Comparison of ENCODE assay signal across 1 cellular context in genomic region chr17:59093702-59094231, GRCh38.
A peak's percentile ranks its signal among the peaks of the same experiment; 100 is the strongest.
TF ChIP-seq lines count a peak whose summit lies in the region.

No MANE protein-coding gene starts in this region.

TF ChIP-seq in HEK293, 187 proteins besides CTCF, POLR2A, EP300 and RAD21 (continued from another document and continues in another):
- TF ChIP-seq MEIS1 (CRISPR knock-in tag; IDR thresholded peaks at IDR 0.05; ENCODE audit: borderline replicate concordance) = 0 out of 2 replicates have a peak, but pooled peaks have one; percentile 49
- TF ChIP-seq ZNF548 (tag by site-specific recombination; IDR thresholded peaks at IDR 0.05) = no peak
- TF ChIP-seq, protein P1, sequence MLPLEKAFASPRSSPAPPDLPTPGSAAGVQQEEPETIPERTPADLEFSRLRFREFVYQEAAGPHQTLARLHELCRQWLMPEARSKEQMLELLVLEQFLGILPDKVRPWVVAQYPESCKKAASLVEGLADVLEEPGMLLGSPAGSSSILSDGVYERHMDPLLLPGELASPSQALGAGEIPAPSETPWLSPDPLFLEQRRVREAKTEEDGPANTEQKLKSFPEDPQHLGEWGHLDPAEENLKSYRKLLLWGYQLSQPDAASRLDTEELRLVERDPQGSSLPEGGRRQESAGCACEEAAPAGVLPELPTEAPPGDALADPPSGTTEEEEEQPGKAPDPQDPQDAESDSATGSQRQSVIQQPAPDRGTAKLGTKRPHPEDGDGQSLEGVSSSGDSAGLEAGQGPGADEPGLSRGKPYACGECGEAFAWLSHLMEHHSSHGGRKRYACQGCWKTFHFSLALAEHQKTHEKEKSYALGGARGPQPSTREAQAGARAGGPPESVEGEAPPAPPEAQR (tag by site-specific recombination; IDR thresholded peaks at IDR 0.05) = no peak
- no peak for TF ChIP-seq ZNF555 (tag by site-specific recombination; conservative IDR thresholded peaks at IDR 0.05)
- no peak for TF ChIP-seq ZSCAN30 (tag by site-specific recombination; IDR thresholded peaks at IDR 0.05)
- no peak for TF ChIP-seq ZBTB48 (tag by site-specific recombination; IDR thresholded peaks at IDR 0.05)
- TF ChIP-seq, protein P2, sequence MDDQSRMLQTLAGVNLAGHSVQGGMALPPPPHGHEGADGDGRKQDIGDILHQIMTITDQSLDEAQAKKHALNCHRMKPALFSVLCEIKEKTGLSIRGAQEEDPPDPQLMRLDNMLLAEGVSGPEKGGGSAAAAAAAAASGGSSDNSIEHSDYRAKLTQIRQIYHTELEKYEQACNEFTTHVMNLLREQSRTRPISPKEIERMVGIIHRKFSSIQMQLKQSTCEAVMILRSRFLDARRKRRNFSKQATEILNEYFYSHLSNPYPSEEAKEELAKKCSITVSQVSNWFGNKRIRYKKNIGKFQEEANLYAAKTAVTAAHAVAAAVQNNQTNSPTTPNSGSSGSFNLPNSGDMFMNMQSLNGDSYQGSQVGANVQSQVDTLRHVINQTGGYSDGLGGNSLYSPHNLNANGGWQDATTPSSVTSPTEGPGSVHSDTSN (CRISPR knock-in tag; IDR thresholded peaks at IDR 0.05) = no peak
- TF ChIP-seq ZFP3 (tag by site-specific recombination; IDR thresholded peaks at IDR 0.05; ENCODE audit: low read depth) = no peak
- TF ChIP-seq ZBTB21 (tag by site-specific recombination; IDR thresholded peaks at IDR 0.05) = no peak
- TF ChIP-seq, protein P3, sequence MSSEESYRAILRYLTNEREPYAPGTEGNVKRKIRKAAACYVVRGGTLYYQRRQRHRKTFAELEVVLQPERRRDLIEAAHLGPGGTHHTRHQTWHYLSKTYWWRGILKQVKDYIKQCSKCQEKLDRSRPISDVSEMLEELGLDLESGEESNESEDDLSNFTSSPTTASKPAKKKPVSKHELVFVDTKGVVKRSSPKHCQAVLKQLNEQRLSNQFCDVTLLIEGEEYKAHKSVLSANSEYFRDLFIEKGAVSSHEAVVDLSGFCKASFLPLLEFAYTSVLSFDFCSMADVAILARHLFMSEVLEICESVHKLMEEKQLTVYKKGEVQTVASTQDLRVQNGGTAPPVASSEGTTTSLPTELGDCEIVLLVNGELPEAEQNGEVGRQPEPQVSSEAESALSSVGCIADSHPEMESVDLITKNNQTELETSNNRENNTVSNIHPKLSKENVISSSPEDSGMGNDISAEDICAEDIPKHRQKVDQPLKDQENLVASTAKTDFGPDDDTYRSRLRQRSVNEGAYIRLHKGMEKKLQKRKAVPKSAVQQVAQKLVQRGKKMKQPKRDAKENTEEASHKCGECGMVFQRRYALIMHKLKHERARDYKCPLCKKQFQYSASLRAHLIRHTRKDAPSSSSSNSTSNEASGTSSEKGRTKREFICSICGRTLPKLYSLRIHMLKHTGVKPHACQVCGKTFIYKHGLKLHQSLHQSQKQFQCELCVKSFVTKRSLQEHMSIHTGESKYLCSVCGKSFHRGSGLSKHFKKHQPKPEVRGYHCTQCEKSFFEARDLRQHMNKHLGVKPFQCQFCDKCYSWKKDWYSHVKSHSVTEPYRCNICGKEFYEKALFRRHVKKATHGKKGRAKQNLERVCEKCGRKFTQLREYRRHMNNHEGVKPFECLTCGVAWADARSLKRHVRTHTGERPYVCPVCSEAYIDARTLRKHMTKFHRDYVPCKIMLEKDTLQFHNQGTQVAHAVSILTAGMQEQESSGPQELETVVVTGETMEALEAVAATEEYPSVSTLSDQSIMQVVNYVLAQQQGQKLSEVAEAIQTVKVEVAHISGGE (tag by site-specific recombination; conservative IDR thresholded peaks at IDR 0.05; ENCODE audit: low read depth) = peak; percentile 66
- peak; percentile 83 for TF ChIP-seq KLF17 (tag by site-specific recombination; IDR thresholded peaks at IDR 0.05)
- TF ChIP-seq KLF10 (tag by site-specific recombination; IDR thresholded peaks at IDR 0.05) = peak; percentile 89
- TF ChIP-seq ZNF600 (tag by site-specific recombination; IDR thresholded peaks at IDR 0.05) = 0 out of 2 replicates have a peak, but pooled peaks have one; percentile 39
- TF ChIP-seq, protein P4, sequence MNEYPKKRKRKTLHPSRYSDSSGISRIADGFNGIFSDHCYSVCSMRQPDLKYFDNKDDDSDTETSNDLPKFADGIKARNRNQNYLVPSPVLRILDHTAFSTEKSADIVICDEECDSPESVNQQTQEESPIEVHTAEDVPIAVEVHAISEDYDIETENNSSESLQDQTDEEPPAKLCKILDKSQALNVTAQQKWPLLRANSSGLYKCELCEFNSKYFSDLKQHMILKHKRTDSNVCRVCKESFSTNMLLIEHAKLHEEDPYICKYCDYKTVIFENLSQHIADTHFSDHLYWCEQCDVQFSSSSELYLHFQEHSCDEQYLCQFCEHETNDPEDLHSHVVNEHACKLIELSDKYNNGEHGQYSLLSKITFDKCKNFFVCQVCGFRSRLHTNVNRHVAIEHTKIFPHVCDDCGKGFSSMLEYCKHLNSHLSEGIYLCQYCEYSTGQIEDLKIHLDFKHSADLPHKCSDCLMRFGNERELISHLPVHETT (tag by site-specific recombination; IDR thresholded peaks at IDR 0.05) = peak; percentile 54; the same call in 1 of the 2 replicates
- no peak for TF ChIP-seq SP3 (tag by site-specific recombination; IDR thresholded peaks at IDR 0.05)
- TF ChIP-seq OSR2 (tag by site-specific recombination; IDR thresholded peaks at IDR 0.05) = peak; percentile 53; the same call in 1 of the 2 replicates
- TF ChIP-seq HOXC10 (CRISPR knock-in tag; IDR thresholded peaks at IDR 0.05) = no peak
- no peak for TF ChIP-seq ZBTB8A (tag by site-specific recombination; IDR thresholded peaks at IDR 0.05)
- TF ChIP-seq ZNF140 (tag by site-specific recombination; IDR thresholded peaks at IDR 0.05) = no peak
- peak; percentile 86 for TF ChIP-seq SP7 (tag by site-specific recombination; IDR thresholded peaks at IDR 0.05)
- no peak for TF ChIP-seq ZNF776 (tag by site-specific recombination; IDR thresholded peaks at IDR 0.05; ENCODE audit: borderline replicate concordance)
- TF ChIP-seq ZNF529 (tag by site-specific recombination; IDR thresholded peaks at IDR 0.05; ENCODE audit: insufficient replicate concordance) = no peak
- no peak for TF ChIP-seq BCL6B (tag by site-specific recombination; IDR thresholded peaks at IDR 0.05)
- TF ChIP-seq ZNF146 (tag by site-specific recombination; IDR thresholded peaks at IDR 0.05) = no peak
- no peak for TF ChIP-seq YY1 (tag by site-specific recombination; IDR thresholded peaks at IDR 0.05)
- TF ChIP-seq ZNF521 (tag by site-specific recombination; IDR thresholded peaks at IDR 0.05) = no peak
- TF ChIP-seq ZNF654 (tag by site-specific recombination; IDR thresholded peaks at IDR 0.05; ENCODE audit: low read depth) = no peak
- TF ChIP-seq, protein P5, sequence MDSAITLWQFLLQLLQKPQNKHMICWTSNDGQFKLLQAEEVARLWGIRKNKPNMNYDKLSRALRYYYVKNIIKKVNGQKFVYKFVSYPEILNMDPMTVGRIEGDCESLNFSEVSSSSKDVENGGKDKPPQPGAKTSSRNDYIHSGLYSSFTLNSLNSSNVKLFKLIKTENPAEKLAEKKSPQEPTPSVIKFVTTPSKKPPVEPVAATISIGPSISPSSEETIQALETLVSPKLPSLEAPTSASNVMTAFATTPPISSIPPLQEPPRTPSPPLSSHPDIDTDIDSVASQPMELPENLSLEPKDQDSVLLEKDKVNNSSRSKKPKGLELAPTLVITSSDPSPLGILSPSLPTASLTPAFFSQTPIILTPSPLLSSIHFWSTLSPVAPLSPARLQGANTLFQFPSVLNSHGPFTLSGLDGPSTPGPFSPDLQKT (IDR thresholded peaks at IDR 0.05; ENCODE audit: borderline replicate concordance, low read depth, low read length) = no peak
- TF ChIP-seq, protein P6, sequence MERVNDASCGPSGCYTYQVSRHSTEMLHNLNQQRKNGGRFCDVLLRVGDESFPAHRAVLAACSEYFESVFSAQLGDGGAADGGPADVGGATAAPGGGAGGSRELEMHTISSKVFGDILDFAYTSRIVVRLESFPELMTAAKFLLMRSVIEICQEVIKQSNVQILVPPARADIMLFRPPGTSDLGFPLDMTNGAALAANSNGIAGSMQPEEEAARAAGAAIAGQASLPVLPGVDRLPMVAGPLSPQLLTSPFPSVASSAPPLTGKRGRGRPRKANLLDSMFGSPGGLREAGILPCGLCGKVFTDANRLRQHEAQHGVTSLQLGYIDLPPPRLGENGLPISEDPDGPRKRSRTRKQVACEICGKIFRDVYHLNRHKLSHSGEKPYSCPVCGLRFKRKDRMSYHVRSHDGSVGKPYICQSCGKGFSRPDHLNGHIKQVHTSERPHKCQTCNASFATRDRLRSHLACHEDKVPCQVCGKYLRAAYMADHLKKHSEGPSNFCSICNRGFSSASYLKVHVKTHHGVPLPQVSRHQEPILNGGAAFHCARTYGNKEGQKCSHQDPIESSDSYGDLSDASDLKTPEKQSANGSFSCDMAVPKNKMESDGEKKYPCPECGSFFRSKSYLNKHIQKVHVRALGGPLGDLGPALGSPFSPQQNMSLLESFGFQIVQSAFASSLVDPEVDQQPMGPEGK (tag by site-specific recombination; IDR thresholded peaks at IDR 0.05) = peak; percentile 53
- TF ChIP-seq ZSCAN5A (tag by site-specific recombination; IDR thresholded peaks at IDR 0.05) = no peak
- TF ChIP-seq GLIS2 (tag by site-specific recombination; IDR thresholded peaks at IDR 0.05) = no peak; the same call in 1 of the 2 replicates
- no peak for TF ChIP-seq ZNF549 (tag by site-specific recombination; IDR thresholded peaks at IDR 0.05)
- TF ChIP-seq PRDM10 (tag by site-specific recombination; IDR thresholded peaks at IDR 0.05) = peak; percentile 95
- TF ChIP-seq ZSCAN16 (tag by site-specific recombination; IDR thresholded peaks at IDR 0.05) = no peak
- TF ChIP-seq, protein P7, sequence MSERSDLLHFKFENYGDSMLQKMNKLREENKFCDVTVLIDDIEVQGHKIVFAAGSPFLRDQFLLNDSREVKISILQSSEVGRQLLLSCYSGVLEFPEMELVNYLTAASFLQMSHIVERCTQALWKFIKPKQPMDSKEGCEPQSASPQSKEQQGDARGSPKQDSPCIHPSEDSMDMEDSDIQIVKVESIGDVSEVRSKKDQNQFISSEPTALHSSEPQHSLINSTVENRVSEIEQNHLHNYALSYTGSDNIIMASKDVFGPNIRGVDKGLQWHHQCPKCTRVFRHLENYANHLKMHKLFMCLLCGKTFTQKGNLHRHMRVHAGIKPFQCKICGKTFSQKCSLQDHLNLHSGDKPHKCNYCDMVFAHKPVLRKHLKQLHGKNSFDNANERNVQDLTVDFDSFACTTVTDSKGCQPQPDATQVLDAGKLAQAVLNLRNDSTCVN (tag by site-specific recombination; optimal IDR thresholded peaks at IDR 0.05) = no peak
- TF ChIP-seq INSM2 (tag by site-specific recombination; IDR thresholded peaks at IDR 0.05) = peak; percentile 72; the same call in 1 of the 2 replicates
- TF ChIP-seq ZXDB (tag by site-specific recombination; IDR thresholded peaks at IDR 0.05) = peak; percentile 93
